In the genomic region with DNA sequence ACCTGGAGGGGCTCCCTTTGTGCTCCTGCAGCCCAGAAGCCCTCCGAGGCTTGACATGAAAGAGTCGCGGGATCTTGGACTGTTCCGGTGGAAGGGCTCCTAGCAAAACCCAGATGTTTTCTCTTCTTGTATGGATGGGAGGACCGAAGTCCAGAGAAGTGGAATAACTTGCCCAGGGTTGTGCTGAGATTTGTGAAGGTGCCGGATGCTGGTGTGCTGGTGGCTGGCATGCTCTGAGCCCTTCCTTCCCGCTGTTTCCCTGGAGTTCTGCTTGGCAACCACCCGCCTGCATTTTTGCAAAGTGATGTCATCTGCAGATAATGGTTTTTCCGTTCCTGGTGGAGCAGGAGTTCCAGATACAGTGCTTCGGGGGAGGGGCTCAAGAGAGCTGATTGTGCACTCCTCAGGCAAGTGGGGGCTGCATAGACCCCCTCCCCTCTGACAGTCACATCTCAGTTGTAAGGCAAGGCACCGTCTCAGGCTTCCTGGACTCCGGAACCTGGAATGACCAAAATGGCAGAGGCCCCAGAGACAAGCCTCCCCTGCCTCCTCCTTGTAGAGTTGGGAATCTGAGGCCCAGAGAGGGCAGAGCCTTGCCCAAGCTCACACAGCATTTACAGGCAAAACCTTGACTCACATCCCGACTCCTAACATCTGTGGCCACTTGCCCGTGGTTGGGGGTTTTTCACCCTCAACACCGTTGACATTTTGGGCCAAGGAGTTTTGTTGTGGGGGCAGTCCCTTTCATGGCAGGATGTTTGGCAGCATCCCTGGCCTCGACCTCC, we compare ENCODE assay signal across 8 cellular contexts.
A peak's percentile ranks its signal among the peaks of the same experiment; 100 is the strongest.
DNase-seq lines count a peak whose midpoint lies in the region; ATAC-seq and TF ChIP-seq lines count a peak whose summit lies in the region.

No MANE protein-coding gene starts in this region.

- H3K4me3 Mint-ChIP-seq in CD8-positive, alpha-beta memory T cell: no peak overlapping the region

- peak; percentile 40 for DNase-seq in DMS 273 treated with DMSO at 0.1 percent for 48 hours (lab: John Stamatoyannopoulos, UW)
- DNase-seq in astrocyte of the hippocampus (ENCODE audit: low read depth, low spot score): peak; percentile 98
- no peak for DNase-seq in smooth muscle cell (lab: John Stamatoyannopoulos, UW; ENCODE audit: unreplicated experiment)
- no peak for DNase-seq in CD8-positive, alpha-beta memory T cell
- DNase-seq in GM10248 (ENCODE audit: extremely low spot score): no peak

- H3K4me3 ChIP-seq in iPS-20b (ENCODE audit: low read length): no peak overlapping the region
- no peak overlapping the region for H3K4me3 ChIP-seq in smooth muscle cell
- H3K4me3 ChIP-seq in CD8-positive, alpha-beta memory T cell (ENCODE audit: low read length): no peak overlapping the region

- H3K27ac Mint-ChIP-seq in CD8-positive, alpha-beta memory T cell: no peak overlapping the region

- H3K27ac ChIP-seq in iPS-20b (ENCODE audit: low read length): no peak overlapping the region
- peak overlapping the region; percentile 99 for H3K27ac ChIP-seq in smooth muscle cell (ENCODE audit: low read depth)
- H3K27ac ChIP-seq in CD8-positive, alpha-beta memory T cell (ENCODE audit: low read depth, low read length): no peak overlapping the region

- peaks cover 17 to 21% of the 10 kb centered on the region in 2 donors for H3K27me3 Mint-ChIP-seq in CD8-positive, alpha-beta memory T cell

- H3K9ac ChIP-seq in iPS-20b (ENCODE audit: low read depth, low read length) (peak overlapping the region; percentile 25; the same call in 1 of the 2 replicates), smooth muscle cell (ENCODE audit: low read depth) (peak overlapping the region; percentile 92)

- CTCF ChIA-PET in CD8-positive, alpha-beta memory T cell (lab: Charles Lee): no interaction called here
- CTCF ChIA-PET in GM10248 (lab: Yijun Ruan, JAX): interaction anchor here (1.3 to 19.1 kb wide), 3 partner anchors 29 to 36 kb away, joined by 3 to 134 read pairs (median 6); no protein-coding TSS in a partner anchor

- H3K4me1 Mint-ChIP-seq in CD8-positive, alpha-beta memory T cell: peaks cover 0 to 5% (median 5%) of the 10 kb centered on the region in 3 donors

- WGBS in smooth muscle cell (ENCODE audit: low lambda C conversion rate): 28% methylated on average over 16 of the region's 16 CpGs

- no peaks in the 10 kb centered on the region for H4K20me1 ChIP-seq in smooth muscle cell (ENCODE audit: low read depth)

- no peaks in the 10 kb centered on the region for H3K9me3 Mint-ChIP-seq in CD8-positive, alpha-beta memory T cell

- H2AFZ ChIP-seq in smooth muscle cell (ENCODE audit: low read depth): no peak overlapping the region

- peaks cover 43% of the 10 kb centered on the region for H3F3A ChIP-seq in smooth muscle cell (ENCODE audit: low read depth)

- H3K27me3 ChIP-seq in iPS-20b (ENCODE audit: insufficient read depth, low read length) (no peaks in the 10 kb centered on the region; the same call in 1 of the 2 replicates), smooth muscle cell (ENCODE audit: low read depth) (no peaks in the 10 kb centered on the region)
- no peaks in the 10 kb centered on the region for H3K27me3 ChIP-seq in CD8-positive, alpha-beta memory T cell (ENCODE audit: insufficient read depth, low read length, poor library complexity, severe bottlenecking)

- POLR2A ChIA-PET in CD8-positive, alpha-beta memory T cell (lab: Charles Lee): no interaction called here
- POLR2A ChIA-PET in GM10248 (lab: Yijun Ruan, JAX): no interaction called here

- TF ChIP-seq CTCF in smooth muscle cell (IDR thresholded peaks at IDR 0.05; ENCODE audit: borderline replicate concordance, insufficient read depth, poor library complexity, severe bottlenecking): no peak
- no peak for TF ChIP-seq CTCF in GM10248 (IDR thresholded peaks at IDR 0.05; ENCODE audit: control extremely low read depth, extremely low read depth, low read depth, missing control alignments)

- H3K4me1 ChIP-seq in iPS-20b (ENCODE audit: insufficient read depth, low read length) (peaks cover 34% of the 10 kb centered on the region), smooth muscle cell (ENCODE audit: low read depth) (peaks cover 43% of the 10 kb centered on the region)
- no peaks in the 10 kb centered on the region for H3K4me1 ChIP-seq in CD8-positive, alpha-beta memory T cell (ENCODE audit: insufficient read depth, low read length)

- H3K36me3 Mint-ChIP-seq in CD8-positive, alpha-beta memory T cell: no peaks in the 10 kb centered on the region

- H3K36me3 ChIP-seq in iPS-20b (ENCODE audit: insufficient read depth, low read depth, low read length): no peaks in the 10 kb centered on the region
- no peaks in the 10 kb centered on the region for H3K36me3 ChIP-seq in smooth muscle cell (ENCODE audit: low read depth)
- no peaks in the 10 kb centered on the region for H3K36me3 ChIP-seq in CD8-positive, alpha-beta memory T cell (ENCODE audit: insufficient read depth, low read length)

- peak overlapping the region; percentile 72 for H3K4me2 ChIP-seq in smooth muscle cell

- H3K9me3 ChIP-seq in iPS-20b (ENCODE audit: insufficient read depth, low read depth, low read length) (no peaks in the 10 kb centered on the region), smooth muscle cell (replicated peaks; ENCODE audit: low read depth) (no peaks in the 10 kb centered on the region)
- no peaks in the 10 kb centered on the region for H3K9me3 ChIP-seq in CD8-positive, alpha-beta memory T cell (ENCODE audit: low read length)

- H3K79me2 ChIP-seq in smooth muscle cell (ENCODE audit: low read depth): no peaks in the 10 kb centered on the region

- peak; percentile 34 for TF ChIP-seq RAD21 in Ishikawa (IDR thresholded peaks at IDR 0.05; ENCODE audit: low read depth)

- peak; percentile 95 for TF ChIP-seq EP300 in Ishikawa (IDR thresholded peaks at IDR 0.05; ENCODE audit: borderline replicate concordance)

- ATAC-seq in GM21576 (IDR thresholded peaks at IDR 0.05; ENCODE audit: unreplicated experiment): no peak

TF ChIP-seq in Ishikawa, 13 proteins besides CTCF, POLR2A, EP300 and RAD21:
- TF ChIP-seq MAX (IDR thresholded peaks at IDR 0.05): peak; percentile 92
- TF ChIP-seq CEBPB (IDR thresholded peaks at IDR 0.05): no peak
- peak; percentile 88 for TF ChIP-seq NFIC (IDR thresholded peaks at IDR 0.05)
- TF ChIP-seq TCF12 (IDR thresholded peaks at IDR 0.05; ENCODE audit: low read depth): peak; percentile 92
- 0 out of 2 replicates have a peak, but pooled peaks have one; percentile 28 for TF ChIP-seq YY1 (IDR thresholded peaks at IDR 0.05; ENCODE audit: low read depth)
- TF ChIP-seq FOXM1 (IDR thresholded peaks at IDR 0.05; ENCODE audit: borderline replicate concordance, low read depth): peak; percentile 84
- TF ChIP-seq TEAD4 (IDR thresholded peaks at IDR 0.05): peak; percentile 98
- TF ChIP-seq REST (IDR thresholded peaks at IDR 0.05; ENCODE audit: low read depth): no peak
- TF ChIP-seq EGR1 (IDR thresholded peaks at IDR 0.05): peak; percentile 38; the same call in 1 of the 2 replicates
- TF ChIP-seq CREB1 (IDR thresholded peaks at IDR 0.05; ENCODE audit: low read depth): no peak
- TF ChIP-seq, protein P1, sequence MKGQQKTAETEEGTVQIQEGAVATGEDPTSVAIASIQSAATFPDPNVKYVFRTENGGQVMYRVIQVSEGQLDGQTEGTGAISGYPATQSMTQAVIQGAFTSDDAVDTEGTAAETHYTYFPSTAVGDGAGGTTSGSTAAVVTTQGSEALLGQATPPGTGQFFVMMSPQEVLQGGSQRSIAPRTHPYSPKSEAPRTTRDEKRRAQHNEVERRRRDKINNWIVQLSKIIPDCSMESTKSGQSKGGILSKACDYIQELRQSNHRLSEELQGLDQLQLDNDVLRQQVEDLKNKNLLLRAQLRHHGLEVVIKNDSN (IDR thresholded peaks at IDR 0.05): peak; percentile 15; the same call in 1 of the 2 replicates
- TF ChIP-seq ZBTB7A (IDR thresholded peaks at IDR 0.05; ENCODE audit: low read depth): peak; percentile 98
- peak; percentile 30; the same call in 1 of the 2 replicates for TF ChIP-seq TAF1 (IDR thresholded peaks at IDR 0.05; ENCODE audit: low read depth)

Comparison
In these comparisons a context has a peak if more than half of its experiments do, and no peak if none do; other contexts are left out.
1. DNase-seq: peak in DMS 273 treated with DMSO at 0.1 percent for 48 hours (single experiment) and astrocyte of the hippocampus (single experiment); none in smooth muscle cell (single experiment), CD8-positive, alpha-beta memory T cell (0 of 5) and GM10248 (single experiment).